Comparison of ENCODE assay signal across 1 cellular context in the genomic region with DNA sequence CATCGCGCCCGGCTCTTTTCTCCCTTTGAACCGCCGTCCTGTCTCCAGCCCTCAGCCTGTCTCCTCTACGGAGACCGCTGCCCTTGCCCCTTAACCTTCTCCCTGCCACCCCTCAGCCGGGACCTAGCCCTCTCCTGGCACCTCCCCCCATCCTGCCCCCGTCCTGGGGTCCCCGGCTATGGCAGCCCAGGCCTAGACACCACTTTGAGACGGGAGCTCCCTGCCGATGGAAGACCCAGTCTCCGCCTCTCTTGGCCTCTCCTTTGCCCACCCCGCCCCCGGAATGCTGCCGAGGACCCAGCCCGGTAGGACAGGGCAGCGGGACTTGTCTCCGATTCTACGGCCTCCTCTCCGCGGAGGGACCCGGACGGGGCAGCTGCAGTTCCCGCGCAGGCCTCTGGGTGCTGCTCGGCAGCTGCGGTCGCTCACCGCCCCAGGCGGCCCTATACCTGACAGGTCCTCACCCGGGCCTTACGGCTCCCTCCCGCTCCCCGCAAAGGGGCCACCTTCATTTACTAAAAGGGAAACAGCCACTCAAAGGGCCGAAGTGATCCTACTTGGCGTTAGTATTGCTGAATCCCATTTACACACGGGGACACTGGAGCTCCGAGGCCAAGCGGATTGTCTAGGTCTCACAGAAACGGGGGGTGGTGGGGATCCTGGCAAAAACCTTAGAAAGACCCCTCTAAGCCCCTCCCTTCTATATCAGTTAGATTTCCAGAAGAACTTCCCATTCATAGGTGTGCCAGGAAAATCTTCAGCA.
TF ChIP-seq lines count a peak whose summit lies in the region.

No MANE protein-coding gene starts in this region.

TF ChIP-seq in SK-N-SH, 30 proteins besides CTCF, POLR2A, EP300 and RAD21 (continued from another document):
- TF ChIP-seq RFX5 (IDR thresholded peaks at IDR 0.05; ENCODE audit: low read length) = no peak
- no peak for TF ChIP-seq ZBTB33 (IDR thresholded peaks at IDR 0.05; ENCODE audit: borderline replicate concordance, low read depth)
- TF ChIP-seq, protein P1, sequence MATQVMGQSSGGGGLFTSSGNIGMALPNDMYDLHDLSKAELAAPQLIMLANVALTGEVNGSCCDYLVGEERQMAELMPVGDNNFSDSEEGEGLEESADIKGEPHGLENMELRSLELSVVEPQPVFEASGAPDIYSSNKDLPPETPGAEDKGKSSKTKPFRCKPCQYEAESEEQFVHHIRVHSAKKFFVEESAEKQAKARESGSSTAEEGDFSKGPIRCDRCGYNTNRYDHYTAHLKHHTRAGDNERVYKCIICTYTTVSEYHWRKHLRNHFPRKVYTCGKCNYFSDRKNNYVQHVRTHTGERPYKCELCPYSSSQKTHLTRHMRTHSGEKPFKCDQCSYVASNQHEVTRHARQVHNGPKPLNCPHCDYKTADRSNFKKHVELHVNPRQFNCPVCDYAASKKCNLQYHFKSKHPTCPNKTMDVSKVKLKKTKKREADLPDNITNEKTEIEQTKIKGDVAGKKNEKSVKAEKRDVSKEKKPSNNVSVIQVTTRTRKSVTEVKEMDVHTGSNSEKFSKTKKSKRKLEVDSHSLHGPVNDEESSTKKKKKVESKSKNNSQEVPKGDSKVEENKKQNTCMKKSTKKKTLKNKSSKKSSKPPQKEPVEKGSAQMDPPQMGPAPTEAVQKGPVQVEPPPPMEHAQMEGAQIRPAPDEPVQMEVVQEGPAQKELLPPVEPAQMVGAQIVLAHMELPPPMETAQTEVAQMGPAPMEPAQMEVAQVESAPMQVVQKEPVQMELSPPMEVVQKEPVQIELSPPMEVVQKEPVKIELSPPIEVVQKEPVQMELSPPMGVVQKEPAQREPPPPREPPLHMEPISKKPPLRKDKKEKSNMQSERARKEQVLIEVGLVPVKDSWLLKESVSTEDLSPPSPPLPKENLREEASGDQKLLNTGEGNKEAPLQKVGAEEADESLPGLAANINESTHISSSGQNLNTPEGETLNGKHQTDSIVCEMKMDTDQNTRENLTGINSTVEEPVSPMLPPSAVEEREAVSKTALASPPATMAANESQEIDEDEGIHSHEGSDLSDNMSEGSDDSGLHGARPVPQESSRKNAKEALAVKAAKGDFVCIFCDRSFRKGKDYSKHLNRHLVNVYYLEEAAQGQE (IDR thresholded peaks at IDR 0.05; ENCODE audit: low read depth, low read length) = no peak
